In genomic region chrX:106802388-106803275, GRCh38 we compare ENCODE assay signal across 8 cellular contexts. TPM values are rescaled to one million over a fixed set of nuclear protein-coding genes. Genes with fewer than 3 reads are reported as not detected.
DNase-seq lines count a peak whose midpoint lies in the region; FAIRE-seq and TF ChIP-seq lines count a peak whose summit lies in the region.

TSS of gene TBC1D8B (plus strand) at chrX:106802673. CDS start at chrX:106802854, 181 bp downstream.

- H3K79me2 ChIP-seq in Loucy (ENCODE audit: insufficient read depth, low read length), result peaks cover 6% of the 10 kb centered on the region; the same call in 1 of the 2 replicates

- DNase-seq in GM06990 (ENCODE audit: extremely low read depth, insufficient read length), result peak; percentile 40
- DNase-seq in H54 (ENCODE audit: insufficient read length, low spot score), result peak; percentile 22
- DNase-seq in SKM-1 treated with dmso at 0.1 percent for 144 hours (lab: John Stamatoyannopoulos, UW; ENCODE audit: unreplicated experiment), result peak; percentile 64
- peak; percentile 3 for DNase-seq in cerebellum (ENCODE audit: low spot score)
- DNase-seq in immature natural killer cell, result no peak
- no peak for DNase-seq in mesenteric fat pad (ENCODE audit: low spot score)

- peak; percentile 95 for FAIRE-seq in H54 (lab: Jason Lieb, UNC)

- H3K27ac Mint-ChIP-seq in immature natural killer cell, result no peak within 1 kb of the TSS

- H3K36me3 Mint-ChIP-seq in immature natural killer cell, result peaks cover 0 to 3% (median 0%) of the 10 kb centered on the region in 3 donors

- peak within 1 kb of the TSS; percentile 53 for H3K9ac ChIP-seq in Loucy (ENCODE audit: low read depth, low read length, poor library complexity, severe bottlenecking)
- H3K9ac ChIP-seq in skeletal muscle tissue (ENCODE audit: low read depth in 1 of 3, low read length in 3 of 3), result peak within 1 kb of the TSS; percentile 76 to 79 (median 79)

- no peaks in the 10 kb centered on the region for H4K20me1 ChIP-seq in Loucy (ENCODE audit: insufficient read depth, low read length, poor library complexity, severe bottlenecking)

- H3K27me3 ChIP-seq in GM06990 (replicated peaks; ENCODE audit: control insufficient read depth, insufficient read depth, low read length) (no peaks in the 10 kb centered on the region; the same call in 1 of the 2 replicates), Loucy (ENCODE audit: insufficient read depth, low read length, poor library complexity, severe bottlenecking) (no peaks in the 10 kb centered on the region), skeletal muscle tissue (ENCODE audit: control insufficient read depth in 3 of 3, insufficient read depth in 3 of 3, low read length in 3 of 3) (peaks cover 0 to 31% (median 0%) of the 10 kb centered on the region in 3 donors)

- TF ChIP-seq POLR2A in H54 (IDR thresholded peaks at IDR 0.05; ENCODE audit: low read depth, low read length), result peak; percentile 63

- H3K4me2 ChIP-seq in Loucy (ENCODE audit: low read depth, low read length, poor library complexity, severe bottlenecking), result peak within 1 kb of the TSS; percentile 70

- no peaks in the 10 kb centered on the region for H3F3A ChIP-seq in Loucy (ENCODE audit: low read depth)

- H3K27me3 Mint-ChIP-seq in immature natural killer cell (ENCODE audit: low read depth in 3 of 3), result peaks cover 6 to 31% (median 14%) of the 10 kb centered on the region in 3 donors

- H3K9me3 Mint-ChIP-seq in immature natural killer cell, result no peaks in the 10 kb centered on the region

- H3K4me3 ChIP-seq in GM06990 (replicated peaks; ENCODE audit: low read depth, low read length), result peak within 1 kb of the TSS; percentile 69
- H3K4me3 ChIP-seq in Loucy (ENCODE audit: low read length, poor library complexity, severe bottlenecking), result peak within 1 kb of the TSS; percentile 74
- peak within 1 kb of the TSS; percentile 81 to 86 (median 85) for H3K4me3 ChIP-seq in skeletal muscle tissue (ENCODE audit: low read length in 3 of 3)

- H3K9me3 ChIP-seq in Loucy (ENCODE audit: insufficient read depth, low read depth, low read length) (no peaks in the 10 kb centered on the region), skeletal muscle tissue (ENCODE audit: control insufficient read depth in 3 of 3, low read length in 3 of 3) (no peaks in the 10 kb centered on the region)

- no peaks in the 10 kb centered on the region for H3K9me2 ChIP-seq in Loucy (replicated peaks; ENCODE audit: low read depth, low read length)

- peaks cover 0 to 4% of the 10 kb centered on the region in 2 donors for H3K4me1 Mint-ChIP-seq in immature natural killer cell

- no peaks in the 10 kb centered on the region for H3K36me3 ChIP-seq in GM06990 (ENCODE audit: control insufficient read depth, insufficient read depth, low read length)
- H3K36me3 ChIP-seq in Loucy (ENCODE audit: insufficient read depth, low read length), result no peaks in the 10 kb centered on the region
- no peaks in the 10 kb centered on the region for H3K36me3 ChIP-seq in skeletal muscle tissue (ENCODE audit: control insufficient read depth in 3 of 3, insufficient read depth in 3 of 3, low read length in 3 of 3)

- peak within 1 kb of the TSS in 4 of 5 donors; percentile 51 to 77 (median 68) for H3K4me3 Mint-ChIP-seq in immature natural killer cell

- H2AFZ ChIP-seq in Loucy (ENCODE audit: low read length), result peak within 1 kb of the TSS; percentile 87

- no peak within 1 kb of the TSS for H3K27ac ChIP-seq in skeletal muscle tissue (ENCODE audit: low read depth, low read length)

- H3K4me1 ChIP-seq in Loucy (ENCODE audit: insufficient read depth, low read length, poor library complexity, severe bottlenecking) (peaks cover 18% of the 10 kb centered on the region), skeletal muscle tissue (ENCODE audit: control insufficient read depth in 3 of 3, insufficient read depth in 3 of 3, low read length in 3 of 3) (peaks cover 0 to 7% (median 2%) of the 10 kb centered on the region in 3 donors)

- TF ChIP-seq CTCF in GM06990 (IDR thresholded peaks at IDR 0.05; ENCODE audit: insufficient read depth, low read length, poor library complexity, severe bottlenecking) (no peak), Loucy (conservative IDR thresholded peaks at IDR 0.05; ENCODE audit: low read length) (no peak)

RNA-seq across cellular contexts. Expression of gene TBC1D8B, which starts in this region (rescaled TPM):
- total RNA-seq in cerebellum (1.6 TPM), skeletal muscle tissue (8.4 TPM), mesenteric fat pad (6.5 TPM)
- under 1 TPM in 1 of 3 donors, not detected in 2; 0.07 TPM for polyA plus RNA-seq in immature natural killer cell

Comparison
In these comparisons a context has a peak if more than half of its experiments do, and no peak if none do; other contexts are left out.
1. DNase-seq: peak in GM06990 (single experiment), H54 (single experiment), SKM-1 treated with dmso at 0.1 percent for 144 hours (single experiment) and cerebellum (single experiment); none in immature natural killer cell (0 of 3) and mesenteric fat pad (single experiment).
2. Peak in every context shown above with its lines, with median percentiles within 50 percentile points of each other: H3K4me3 ChIP-seq.